Comparison of ENCODE assay signal across 34 cellular contexts in the genomic region with DNA sequence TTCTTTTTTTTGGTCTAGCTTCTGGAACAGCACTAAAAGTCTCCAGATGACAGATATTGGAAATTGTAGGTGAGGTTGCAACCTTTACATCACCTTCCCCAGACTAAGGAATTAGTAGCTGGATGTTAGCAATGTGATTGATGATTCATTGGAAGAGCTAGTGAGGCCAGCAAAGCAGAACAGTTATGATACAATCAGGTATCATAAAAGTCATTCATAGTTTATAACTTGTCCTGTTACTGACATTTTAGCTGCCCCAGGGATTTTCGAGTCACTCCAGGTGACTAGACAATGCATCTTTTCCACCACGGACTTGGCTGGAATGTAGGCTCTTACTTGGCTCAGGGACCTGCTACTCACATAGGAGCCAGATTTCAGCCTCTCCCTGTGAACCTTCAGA.
"Had no signal": no experiment of that assay in that cellular context is flagged by ENCODE, and none has a peak within 500 bp of the region (broad histone marks: within the 10 kb centered on the region; RNA-seq: fewer than 3 reads in every experiment).

No MANE protein-coding gene starts in this region.

- H3K4me3 ChIP-seq: adrenal gland, body of pancreas, coronary artery, dorsolateral prefrontal cortex, esophagus muscularis mucosa, gastroesophageal sphincter, heart right ventricle had no signal

- H3K27me3 ChIP-seq: adrenal gland, body of pancreas, dorsolateral prefrontal cortex, esophagus muscularis mucosa, gastroesophageal sphincter, heart right ventricle had no signal

- H3K27ac ChIP-seq: adrenal gland, body of pancreas, coronary artery, dorsolateral prefrontal cortex, esophagus muscularis mucosa, gastroesophageal sphincter, heart right ventricle, WERI-Rb-1 had no signal

- ATAC-seq: activated CD4-positive, CD25-positive, alpha-beta regulatory T cell treated with anti-CD3 and anti-CD28 coated beads, Interleukin-2, amount 50 U/mL, for 24 hours; activated CD8-positive, alpha-beta T cell treated with anti-CD3 and anti-CD28 coated beads for 36 hours; activated naive CD8-positive, alpha-beta T cell treated with anti-CD3 and anti-CD28 coated beads, Interleukin-2, amount 50 U/mL, for 24 hours; activated T-cell treated with anti-CD3 and anti-CD28 coated beads, Interleukin-2, amount 50 U/mL, for 4 hours; activated T-helper 17 cell treated with anti-CD3 and anti-CD28 coated beads, Interleukin-2, amount 50 U/mL, for 72 hours; body of pancreas; gastroesophageal sphincter; heart right ventricle; T-helper 17 cell had no signal

- H3K4me3 Mint-ChIP-seq: activated B cell treated with CpG ODN at 0.5 μM for 24 hours; activated CD8-positive, alpha-beta T cell treated with anti-CD3 and anti-CD28 coated beads for 36 hours; activated naive CD4-positive, alpha-beta T cell treated with anti-CD3 and anti-CD28 coated beads for 36 hours; activated naive CD4-positive, alpha-beta T cell treated with anti-CD3 and anti-CD28 coated beads, Interleukin-2, amount 50 U/mL, for 24 hours; activated naive CD8-positive, alpha-beta T cell treated with anti-CD3 and anti-CD28 coated beads for 36 hours; activated naive CD8-positive, alpha-beta T cell treated with anti-CD3 and anti-CD28 coated beads, Interleukin-2, amount 50 U/mL, for 24 hours; activated T-cell treated with anti-CD3 and anti-CD28 coated beads, Interleukin-2, amount 50 U/mL, for 4 hours; activated T-helper 17 cell treated with anti-CD3 and anti-CD28 coated beads, Interleukin-2, amount 50 U/mL, for 72 hours; central memory CD8-positive, alpha-beta T cell; dendritic cell treated with granulocyte-macrophage colony-stimulating factor and Interleukin-4, amounts not matched to agents 40 ng/mL and 50 ng/mL, for 4 days; endodermal cell; T-helper 17 cell; T-helper 2 cell treated with Interferon-gamma antibody and Interleukin-4, amounts not matched to agents 5 μg/mL and 100 μg/mL, for 36 hours had no signal

- H3K4me1 Mint-ChIP-seq: activated B cell treated with CpG ODN at 0.5 μM for 24 hours; activated naive CD4-positive, alpha-beta T cell treated with anti-CD3 and anti-CD28 coated beads, Interleukin-2, amount 50 U/mL, for 24 hours; activated naive CD8-positive, alpha-beta T cell treated with anti-CD3 and anti-CD28 coated beads for 36 hours; activated naive CD8-positive, alpha-beta T cell treated with anti-CD3 and anti-CD28 coated beads, Interleukin-2, amount 50 U/mL, for 24 hours; activated T-helper 17 cell treated with anti-CD3 and anti-CD28 coated beads, Interleukin-2, amount 50 U/mL, for 72 hours; central memory CD8-positive, alpha-beta T cell; T-helper 17 cell had no signal

- H3K9me3 Mint-ChIP-seq: dendritic cell treated with granulocyte-macrophage colony-stimulating factor and Interleukin-4, amounts not matched to agents 40 ng/mL and 50 ng/mL, for 4 days; T-helper 2 cell treated with Interferon-gamma antibody and Interleukin-4, amounts not matched to agents 5 μg/mL and 100 μg/mL, for 36 hours had no signal

- H3K4me1 ChIP-seq: body of pancreas, esophagus muscularis mucosa, gastroesophageal sphincter, heart right ventricle had no signal

- H3K27ac Mint-ChIP-seq: activated B cell treated with CpG ODN at 0.5 μM for 24 hours; activated CD8-positive, alpha-beta T cell treated with anti-CD3 and anti-CD28 coated beads for 36 hours; activated naive CD4-positive, alpha-beta T cell treated with anti-CD3 and anti-CD28 coated beads for 36 hours; activated naive CD4-positive, alpha-beta T cell treated with anti-CD3 and anti-CD28 coated beads, Interleukin-2, amount 50 U/mL, for 24 hours; activated naive CD8-positive, alpha-beta T cell treated with anti-CD3 and anti-CD28 coated beads for 36 hours; activated naive CD8-positive, alpha-beta T cell treated with anti-CD3 and anti-CD28 coated beads, Interleukin-2, amount 50 U/mL, for 24 hours; activated T-helper 17 cell treated with anti-CD3 and anti-CD28 coated beads, Interleukin-2, amount 50 U/mL, for 72 hours; dendritic cell treated with granulocyte-macrophage colony-stimulating factor and Interleukin-4, amounts not matched to agents 40 ng/mL and 50 ng/mL, for 4 days; endodermal cell; T-helper 17 cell; T-helper 2 cell treated with Interferon-gamma antibody and Interleukin-4, amounts not matched to agents 5 μg/mL and 100 μg/mL, for 36 hours had no signal

- H3K36me3 ChIP-seq: adrenal gland, esophagus muscularis mucosa, gastroesophageal sphincter, heart right ventricle, WERI-Rb-1 had no signal

- DNase-seq: activated B cell treated with CpG ODN at 0.5 μM for 24 hours; activated CD4-positive, alpha-beta T cell treated with anti-CD3 and anti-CD28 coated beads for 48 hours; activated CD4-positive, alpha-beta T cell treated with anti-CD3 and anti-CD28 coated beads, Interleukin-2, amount 50 U/mL, for 1 hour; activated CD4-positive, alpha-beta T cell treated with anti-CD3 and anti-CD28 coated beads, Interleukin-2, amount 50 U/mL, for 48 hours; activated CD8-positive, alpha-beta memory T cell treated with anti-CD3 and anti-CD28 coated beads for 24 hours; activated CD8-positive, alpha-beta T cell treated with anti-CD3 and anti-CD28 coated beads for 36 hours; activated effector memory CD4-positive, alpha-beta T cell treated with anti-CD3 and anti-CD28 coated beads, Interleukin-2, amount 50 U/mL, for 16 hours; activated naive CD4-positive, alpha-beta T cell treated with anti-CD3 and anti-CD28 coated beads for 36 hours; activated naive CD8-positive, alpha-beta T cell treated with anti-CD3 and anti-CD28 coated beads for 36 hours; activated naive CD8-positive, alpha-beta T cell treated with anti-CD3 and anti-CD28 coated beads, Interleukin-2, amount 50 U/mL, for 24 hours; activated T-cell treated with anti-CD3 and anti-CD28 coated beads, Interleukin-2, amount 50 U/mL, for 4 hours; adrenal gland; amygdala; aorta; body of pancreas; dorsolateral prefrontal cortex; effector memory CD4-positive, alpha-beta T cell; endodermal cell; erythroblast; foreskin melanocyte; heart right ventricle; T-helper 1 cell; T-helper 17 cell; T1000; WERI-Rb-1 had no signal

- H3K27me3 Mint-ChIP-seq: activated CD8-positive, alpha-beta T cell treated with anti-CD3 and anti-CD28 coated beads for 36 hours; activated naive CD8-positive, alpha-beta T cell treated with anti-CD3 and anti-CD28 coated beads for 36 hours had no signal

- H3K36me3 Mint-ChIP-seq: activated naive CD8-positive, alpha-beta T cell treated with anti-CD3 and anti-CD28 coated beads for 36 hours had no signal
